In genomic region chr14:68499451-68499850, GRCh38 we compare ENCODE assay signal across 23 cellular contexts.
DNase-seq lines count a peak whose midpoint lies in the region; ATAC-seq and TF ChIP-seq lines count a peak whose summit lies in the region.
"Had no signal": no experiment of that assay in that cellular context is flagged by ENCODE, and none has a peak within 500 bp of the region (broad histone marks: within the 10 kb centered on the region; RNA-seq: fewer than 3 reads in every experiment).

No MANE protein-coding gene starts in this region.

- H3K9me3 Mint-ChIP-seq in mesothelial cell of epicardium: no peaks in the 10 kb centered on the region
- H3K9me3 Mint-ChIP-seq in stimulated activated memory B cell treated with anti-CD40 and anti-IgM and Interleukin-4, amounts not matched to agents 10 μg/mL and 1 μg/mL and 100 μg/mL, for 72 hours: no peaks in the 10 kb centered on the region

- H4K20me1 ChIP-seq in BLaER1 treated with 17β-estradiol and CSF1 and Interleukin-3, amounts not matched to agents 10 nM and 100 nM: no peaks in the 10 kb centered on the region

- peaks cover 4% of the 10 kb centered on the region for H3K36me3 Mint-ChIP-seq in T-helper 17 cell (ENCODE audit: low read depth)
- no peaks in the 10 kb centered on the region for H3K36me3 Mint-ChIP-seq in mesothelial cell of epicardium
- peaks cover 9% of the 10 kb centered on the region for H3K36me3 Mint-ChIP-seq in stimulated activated memory B cell treated with anti-CD40 and anti-IgM and Interleukin-4, amounts not matched to agents 10 μg/mL and 1 μg/mL and 100 μg/mL, for 72 hours

- peak overlapping the region; percentile 15 to 94 (median 79); a peak in 19 of 22 replicates for H3K4me2 ChIP-seq in BLaER1 treated with 17β-estradiol and CSF1 and Interleukin-3, amounts not matched to agents 10 nM and 100 nM

- H3K9ac ChIP-seq in BLaER1 treated with 17β-estradiol and CSF1 and Interleukin-3, amounts not matched to agents 10 nM and 100 nM: no peak overlapping the region

- H3K4me1 Mint-ChIP-seq in T-helper 17 cell: peaks cover 11% of the 10 kb centered on the region
- H3K4me1 Mint-ChIP-seq in mesothelial cell of epicardium: peaks cover 70% of the 10 kb centered on the region
- peaks cover 82% of the 10 kb centered on the region for H3K4me1 Mint-ChIP-seq in stimulated activated memory B cell treated with anti-CD40 and anti-IgM and Interleukin-4, amounts not matched to agents 10 μg/mL and 1 μg/mL and 100 μg/mL, for 72 hours

- no peaks in the 10 kb centered on the region for H3K27me3 ChIP-seq in BLaER1 treated with 17β-estradiol and CSF1 and Interleukin-3, amounts not matched to agents 10 nM and 100 nM
- H3K27me3 ChIP-seq: SJSA1 had no signal

- peaks cover 57 to 98% (median 85%) of the 10 kb centered on the region in 10 experiments for H3K4me1 ChIP-seq in BLaER1 treated with 17β-estradiol and CSF1 and Interleukin-3, amounts not matched to agents 10 nM and 100 nM
- H3K4me1 ChIP-seq: SJSA1 had no signal

- H3K9me3 ChIP-seq in BLaER1 treated with 17β-estradiol and CSF1 and Interleukin-3, amounts not matched to agents 10 nM and 100 nM (replicated peaks in 1 of 11): no peaks in the 10 kb centered on the region
- H3K9me3 ChIP-seq in T-helper 17 cell (ENCODE audit: control insufficient read depth, low read length, poor library complexity, severe bottlenecking): no peaks in the 10 kb centered on the region
- H3K9me3 ChIP-seq: SJSA1 had no signal

- H3K27ac Mint-ChIP-seq in T-helper 17 cell (peak overlapping the region; percentile 12), mesothelial cell of epicardium (peak overlapping the region; percentile 35)
- peak overlapping the region; percentile 95 for H3K27ac Mint-ChIP-seq in stimulated activated memory B cell treated with anti-CD40 and anti-IgM and Interleukin-4, amounts not matched to agents 10 μg/mL and 1 μg/mL and 100 μg/mL, for 72 hours

- H3K36me3 ChIP-seq in BLaER1 treated with 17β-estradiol and CSF1 and Interleukin-3, amounts not matched to agents 10 nM and 100 nM: no peaks in the 10 kb centered on the region
- H3K36me3 ChIP-seq: SJSA1 had no signal

- DNase-seq in T-helper 17 cell: no peak
- no peak for DNase-seq in mesothelial cell of epicardium (ENCODE audit: low spot score in 2 of 2, unreplicated experiment in 2 of 2)
- DNase-seq in HUDEP-2 (lab: John Stamatoyannopoulos, UW; ENCODE audit: unreplicated experiment in 76 of 76): no peak
- DNase-seq in NCI-H748 (lab: John Stamatoyannopoulos, UW; ENCODE audit: unreplicated experiment): no peak
- DNase-seq in activated CD4-positive, alpha-beta T cell treated with anti-CD3 and anti-CD28 coated beads, Interleukin-2, amount 50 U/mL, for 1 hour: no peak
- DNase-seq: C1 segment of cervical spinal cord; CD4-positive, alpha-beta memory T cell; DMS79 treated with DMSO at 0.1 percent for 48 hours; Kasumi-1; NCI-H1092 treated with DMSO at 0.1 percent for 48 hours; NCI-H1436 treated with DMSO at 0.1 percent for 48 hours; NCI-H187 treated with DMSO at 0.1 percent for 48 hours; NCI-H524; NCI-H774; PC-3 had no signal

- peak overlapping the region in 4 of 11 experiments; percentile 36 to 89 (median 62); a peak in 5 of 22 replicates for H3K27ac ChIP-seq in BLaER1 treated with 17β-estradiol and CSF1 and Interleukin-3, amounts not matched to agents 10 nM and 100 nM
- H3K27ac ChIP-seq: HL-60, SJSA1 had no signal

- no peak overlapping the region for H3K4me3 Mint-ChIP-seq in T-helper 17 cell
- no peak overlapping the region for H3K4me3 Mint-ChIP-seq in mesothelial cell of epicardium
- H3K4me3 Mint-ChIP-seq in stimulated activated memory B cell treated with anti-CD40 and anti-IgM and Interleukin-4, amounts not matched to agents 10 μg/mL and 1 μg/mL and 100 μg/mL, for 72 hours: no peak overlapping the region
- H3K4me3 Mint-ChIP-seq: CD4-positive, alpha-beta memory T cell had no signal

- TF ChIP-seq CTCF in mesothelial cell of epicardium (IDR thresholded peaks at IDR 0.05; ENCODE audit: unreplicated experiment): no peak

- H3K27me3 Mint-ChIP-seq in T-helper 17 cell (no peaks in the 10 kb centered on the region), mesothelial cell of epicardium (ENCODE audit: low read depth) (no peaks in the 10 kb centered on the region)
- H3K27me3 Mint-ChIP-seq in stimulated activated memory B cell treated with anti-CD40 and anti-IgM and Interleukin-4, amounts not matched to agents 10 μg/mL and 1 μg/mL and 100 μg/mL, for 72 hours: no peaks in the 10 kb centered on the region
- H3K27me3 Mint-ChIP-seq: CD4-positive, alpha-beta memory T cell had no signal

- H3K4me3 ChIP-seq in BLaER1 treated with 17β-estradiol and CSF1 and Interleukin-3, amounts not matched to agents 10 nM and 100 nM: no peak overlapping the region
- H3K4me3 ChIP-seq: SJSA1 had no signal

- ATAC-seq in T-helper 17 cell (no peak), HG03175 (IDR thresholded peaks at IDR 0.05; ENCODE audit: unreplicated experiment) (no peak)
- no peak for ATAC-seq in stimulated activated memory B cell treated with anti-CD40 and anti-IgM and Interleukin-4, amounts not matched to agents 10 μg/mL and 1 μg/mL and 100 μg/mL, for 72 hours
- ATAC-seq: HCT116, HepG2, PC-3, Right ventricle myocardium inferior had no signal

Comparison
In these comparisons a context has a peak if more than half of its experiments do, and no peak if none do; other contexts are left out.
1. H3K27ac Mint-ChIP-seq: peak in every context shown above with its lines; median percentile 95 in stimulated activated memory B cell treated with anti-CD40 and anti-IgM and Interleukin-4, amounts not matched to agents 10 μg/mL and 1 μg/mL and 100 μg/mL, for 72 hours; 35 in mesothelial cell of epicardium; 12 in T-helper 17 cell.